Comparison of ENCODE assay signal across 1 cellular context in the genomic region with DNA sequence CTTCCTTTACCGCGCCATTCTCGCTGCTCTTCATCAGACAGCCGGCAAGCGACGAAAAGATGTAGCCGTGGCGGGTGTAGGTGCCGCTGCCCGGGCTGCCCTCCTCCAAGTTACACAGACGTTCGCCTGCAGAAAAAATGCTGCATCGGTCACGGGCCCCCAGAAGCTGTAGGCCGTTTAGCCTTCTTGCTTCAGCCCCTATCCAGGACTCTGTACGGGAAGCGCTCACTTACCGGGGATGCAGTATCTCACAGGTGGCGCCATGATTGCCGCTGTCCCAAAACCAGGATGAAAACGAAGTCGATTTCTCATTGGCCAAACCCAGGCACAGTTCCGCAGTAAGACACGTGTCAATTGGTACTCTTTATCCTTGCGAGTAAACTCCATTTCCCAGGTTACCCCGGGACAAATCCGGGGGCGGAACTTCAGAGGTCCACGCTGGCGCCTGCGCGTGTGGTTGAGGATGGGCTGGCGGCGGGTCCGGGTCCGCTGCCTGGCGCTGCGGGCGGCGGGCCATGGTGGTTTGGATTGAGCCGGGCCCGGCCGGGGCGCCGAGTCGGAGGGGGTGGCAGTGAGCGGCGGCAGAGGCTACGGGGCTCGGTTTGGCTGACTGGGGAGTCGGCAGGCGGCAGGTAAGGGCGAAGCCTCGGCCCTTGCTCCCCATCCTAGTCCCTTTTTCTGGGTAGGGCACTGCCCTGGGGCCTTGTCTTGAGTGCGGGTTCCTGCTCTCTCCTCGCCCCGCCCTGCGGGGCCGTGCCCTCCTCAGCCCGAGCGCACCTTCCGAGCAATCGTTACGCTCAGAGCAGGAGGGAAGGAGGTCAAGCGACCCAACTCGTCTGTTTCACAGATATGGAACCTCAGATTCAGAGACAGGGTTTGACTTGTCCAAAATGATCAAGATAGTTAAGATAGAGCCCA.
TF ChIP-seq lines count a peak whose summit lies in the region.

A gene with protein sequence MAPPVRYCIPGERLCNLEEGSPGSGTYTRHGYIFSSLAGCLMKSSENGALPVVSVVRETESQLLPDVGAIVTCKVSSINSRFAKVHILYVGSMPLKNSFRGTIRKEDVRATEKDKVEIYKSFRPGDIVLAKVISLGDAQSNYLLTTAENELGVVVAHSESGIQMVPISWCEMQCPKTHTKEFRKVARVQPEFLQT (minus strand): TSS at position 285 of the 918 bp plus-strand sequence. CDS start 21 bp downstream, at position 264.
A gene (plus strand): TSS at position 454 of the 918 bp plus-strand sequence. CDS start 5,501 bp downstream, outside the sequence.

TF ChIP-seq in SK-N-SH, 30 proteins besides CTCF, POLR2A, EP300 and RAD21 (continued from another document):
- TF ChIP-seq, protein P1, sequence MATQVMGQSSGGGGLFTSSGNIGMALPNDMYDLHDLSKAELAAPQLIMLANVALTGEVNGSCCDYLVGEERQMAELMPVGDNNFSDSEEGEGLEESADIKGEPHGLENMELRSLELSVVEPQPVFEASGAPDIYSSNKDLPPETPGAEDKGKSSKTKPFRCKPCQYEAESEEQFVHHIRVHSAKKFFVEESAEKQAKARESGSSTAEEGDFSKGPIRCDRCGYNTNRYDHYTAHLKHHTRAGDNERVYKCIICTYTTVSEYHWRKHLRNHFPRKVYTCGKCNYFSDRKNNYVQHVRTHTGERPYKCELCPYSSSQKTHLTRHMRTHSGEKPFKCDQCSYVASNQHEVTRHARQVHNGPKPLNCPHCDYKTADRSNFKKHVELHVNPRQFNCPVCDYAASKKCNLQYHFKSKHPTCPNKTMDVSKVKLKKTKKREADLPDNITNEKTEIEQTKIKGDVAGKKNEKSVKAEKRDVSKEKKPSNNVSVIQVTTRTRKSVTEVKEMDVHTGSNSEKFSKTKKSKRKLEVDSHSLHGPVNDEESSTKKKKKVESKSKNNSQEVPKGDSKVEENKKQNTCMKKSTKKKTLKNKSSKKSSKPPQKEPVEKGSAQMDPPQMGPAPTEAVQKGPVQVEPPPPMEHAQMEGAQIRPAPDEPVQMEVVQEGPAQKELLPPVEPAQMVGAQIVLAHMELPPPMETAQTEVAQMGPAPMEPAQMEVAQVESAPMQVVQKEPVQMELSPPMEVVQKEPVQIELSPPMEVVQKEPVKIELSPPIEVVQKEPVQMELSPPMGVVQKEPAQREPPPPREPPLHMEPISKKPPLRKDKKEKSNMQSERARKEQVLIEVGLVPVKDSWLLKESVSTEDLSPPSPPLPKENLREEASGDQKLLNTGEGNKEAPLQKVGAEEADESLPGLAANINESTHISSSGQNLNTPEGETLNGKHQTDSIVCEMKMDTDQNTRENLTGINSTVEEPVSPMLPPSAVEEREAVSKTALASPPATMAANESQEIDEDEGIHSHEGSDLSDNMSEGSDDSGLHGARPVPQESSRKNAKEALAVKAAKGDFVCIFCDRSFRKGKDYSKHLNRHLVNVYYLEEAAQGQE (IDR thresholded peaks at IDR 0.05; ENCODE audit: low read depth, low read length) = peak; percentile 59
- TF ChIP-seq, protein P2, sequence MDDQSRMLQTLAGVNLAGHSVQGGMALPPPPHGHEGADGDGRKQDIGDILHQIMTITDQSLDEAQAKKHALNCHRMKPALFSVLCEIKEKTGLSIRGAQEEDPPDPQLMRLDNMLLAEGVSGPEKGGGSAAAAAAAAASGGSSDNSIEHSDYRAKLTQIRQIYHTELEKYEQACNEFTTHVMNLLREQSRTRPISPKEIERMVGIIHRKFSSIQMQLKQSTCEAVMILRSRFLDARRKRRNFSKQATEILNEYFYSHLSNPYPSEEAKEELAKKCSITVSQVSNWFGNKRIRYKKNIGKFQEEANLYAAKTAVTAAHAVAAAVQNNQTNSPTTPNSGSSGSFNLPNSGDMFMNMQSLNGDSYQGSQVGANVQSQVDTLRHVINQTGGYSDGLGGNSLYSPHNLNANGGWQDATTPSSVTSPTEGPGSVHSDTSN (IDR thresholded peaks at IDR 0.05) = no peak; the same call in 1 of the 2 replicates
- no peak for TF ChIP-seq NFIC (IDR thresholded peaks at IDR 0.05; ENCODE audit: borderline replicate concordance)
- TF ChIP-seq TEAD4 (IDR thresholded peaks at IDR 0.05; ENCODE audit: borderline replicate concordance, insufficient read depth) = no peak
- TF ChIP-seq GABPA (IDR thresholded peaks at IDR 0.05; ENCODE audit: low read depth) = peak; percentile 67
- TF ChIP-seq, protein P3, sequence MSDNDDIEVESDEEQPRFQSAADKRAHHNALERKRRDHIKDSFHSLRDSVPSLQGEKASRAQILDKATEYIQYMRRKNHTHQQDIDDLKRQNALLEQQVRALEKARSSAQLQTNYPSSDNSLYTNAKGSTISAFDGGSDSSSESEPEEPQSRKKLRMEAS (IDR thresholded peaks at IDR 0.05; ENCODE audit: low read depth) = peak; percentile 24; the same call in 1 of the 2 replicates
- no peak for TF ChIP-seq JUND (IDR thresholded peaks at IDR 0.05)
- TF ChIP-seq FOSL2 (IDR thresholded peaks at IDR 0.05; ENCODE audit: borderline replicate concordance, low read depth) = no peak
- TF ChIP-seq RFX5 (IDR thresholded peaks at IDR 0.05; ENCODE audit: low read length) = no peak
- no peak for TF ChIP-seq FOXJ3 (CRISPR knock-in tag; IDR thresholded peaks at IDR 0.05)
- peak; percentile 87 for TF ChIP-seq MXI1 (IDR thresholded peaks at IDR 0.05; ENCODE audit: low read depth, low read length)
- TF ChIP-seq EZH2phosphoT487 (IDR thresholded peaks at IDR 0.05; ENCODE audit: borderline replicate concordance, low read depth) = no peak
- TF ChIP-seq CHD2 (IDR thresholded peaks at IDR 0.05; ENCODE audit: low read length, partially characterized antibody) = peak; percentile 91
- peak; percentile 93 for TF ChIP-seq POLR2AphosphoS5 (IDR thresholded peaks at IDR 0.05; ENCODE audit: low read depth, low read length)
- TF ChIP-seq FOXM1 (IDR thresholded peaks at IDR 0.05; ENCODE audit: low read depth) = no peak
- TF ChIP-seq, protein P4, sequence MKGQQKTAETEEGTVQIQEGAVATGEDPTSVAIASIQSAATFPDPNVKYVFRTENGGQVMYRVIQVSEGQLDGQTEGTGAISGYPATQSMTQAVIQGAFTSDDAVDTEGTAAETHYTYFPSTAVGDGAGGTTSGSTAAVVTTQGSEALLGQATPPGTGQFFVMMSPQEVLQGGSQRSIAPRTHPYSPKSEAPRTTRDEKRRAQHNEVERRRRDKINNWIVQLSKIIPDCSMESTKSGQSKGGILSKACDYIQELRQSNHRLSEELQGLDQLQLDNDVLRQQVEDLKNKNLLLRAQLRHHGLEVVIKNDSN (IDR thresholded peaks at IDR 0.05; ENCODE audit: borderline replicate concordance, low read depth) = no peak
- TF ChIP-seq, protein P5, sequence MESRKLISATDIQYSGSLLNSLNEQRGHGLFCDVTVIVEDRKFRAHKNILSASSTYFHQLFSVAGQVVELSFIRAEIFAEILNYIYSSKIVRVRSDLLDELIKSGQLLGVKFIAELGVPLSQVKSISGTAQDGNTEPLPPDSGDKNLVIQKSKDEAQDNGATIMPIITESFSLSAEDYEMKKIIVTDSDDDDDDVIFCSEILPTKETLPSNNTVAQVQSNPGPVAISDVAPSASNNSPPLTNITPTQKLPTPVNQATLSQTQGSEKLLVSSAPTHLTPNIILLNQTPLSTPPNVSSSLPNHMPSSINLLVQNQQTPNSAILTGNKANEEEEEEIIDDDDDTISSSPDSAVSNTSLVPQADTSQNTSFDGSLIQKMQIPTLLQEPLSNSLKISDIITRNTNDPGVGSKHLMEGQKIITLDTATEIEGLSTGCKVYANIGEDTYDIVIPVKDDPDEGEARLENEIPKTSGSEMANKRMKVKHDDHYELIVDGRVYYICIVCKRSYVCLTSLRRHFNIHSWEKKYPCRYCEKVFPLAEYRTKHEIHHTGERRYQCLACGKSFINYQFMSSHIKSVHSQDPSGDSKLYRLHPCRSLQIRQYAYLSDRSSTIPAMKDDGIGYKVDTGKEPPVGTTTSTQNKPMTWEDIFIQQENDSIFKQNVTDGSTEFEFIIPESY (IDR thresholded peaks at IDR 0.05; ENCODE audit: borderline replicate concordance, low read depth) = no peak
- peak; percentile 95 for TF ChIP-seq NRF1 (IDR thresholded peaks at IDR 0.05; ENCODE audit: low read depth, low read length)
- peak; percentile 87 for TF ChIP-seq ELF1 (IDR thresholded peaks at IDR 0.05)
- TF ChIP-seq SMC3 (IDR thresholded peaks at IDR 0.05; ENCODE audit: low read depth, low read length) = no peak
- no peak for TF ChIP-seq TCF12 (IDR thresholded peaks at IDR 0.05)
- peak; percentile 74 for TF ChIP-seq TAF1 (IDR thresholded peaks at IDR 0.05; ENCODE audit: borderline replicate concordance, low read depth, low read length)
TF ChIP-seq in SK-N-SH: peak in this region for 14.
